ENCODE assay signal across 15 cellular contexts in genomic region chr10:22894714-22895113, GRCh38. TPM values are rescaled to one million over a fixed set of nuclear protein-coding genes. Genes with fewer than 3 reads are reported as not detected.
A peak's percentile ranks its signal among the peaks of the same experiment; 100 is the strongest.
DNase-seq lines count a peak whose midpoint lies in the region; ATAC-seq and TF ChIP-seq lines count a peak whose summit lies in the region.
"Had no signal": no experiment of that assay in that cellular context is flagged by ENCODE, and none has a peak within 500 bp of the region (broad histone marks: within the 10 kb centered on the region; RNA-seq: fewer than 3 reads in every experiment).

No MANE protein-coding gene starts in this region.

- peaks cover 10% of the 10 kb centered on the region for H3K4me1 ChIP-seq in HAP-1
- H3K4me1 ChIP-seq: BLaER1, heart right ventricle had no signal

- peak; percentile 7 for DNase-seq in BJ (ENCODE audit: low read depth)
- peak; percentile 63 to 77 for DNase-seq in HAP-1 (ENCODE audit: low spot score in 2 of 2)
- peak; percentile 32 for DNase-seq in UCSD-AML1 (lab: John Stamatoyannopoulos, UW; ENCODE audit: unreplicated experiment)
- DNase-seq in foreskin melanocyte, result peak; percentile 77
- no peak for DNase-seq in NCI-H2171 (lab: John Stamatoyannopoulos, UW)
- no peak for DNase-seq in DMS79 (lab: John Stamatoyannopoulos, UW)
- no peak for DNase-seq in retina
- DNase-seq: activated naive CD8-positive, alpha-beta T cell treated with anti-CD3 and anti-CD28 coated beads for 36 hours; central memory CD4-positive, alpha-beta T cell; DMS53; heart right ventricle had no signal

- CTCF ChIA-PET in BJ (lab: Yijun Ruan, JAX), result interaction anchor here (1.2 kb wide), 1 partner anchor 22 kb away, joined by 4 read pairs; no protein-coding TSS in a partner anchor

- no peaks in the 10 kb centered on the region for H3K27me3 ChIP-seq in BJ (ENCODE audit: control insufficient read depth, insufficient read depth, low read length)
- H3K27me3 ChIP-seq in HAP-1 (ENCODE audit: low read depth), result no peaks in the 10 kb centered on the region
- H3K27me3 ChIP-seq: BLaER1, heart right ventricle had no signal

- no peak for ATAC-seq in HG03457 (IDR thresholded peaks at IDR 0.05; ENCODE audit: unreplicated experiment)
- ATAC-seq: activated CD4-positive, CD25-positive, alpha-beta regulatory T cell treated with anti-CD3 and anti-CD28 coated beads, Interleukin-2, amount 50 U/mL, for 24 hours had no signal

- H3K9me3 ChIP-seq in HAP-1, result no peaks in the 10 kb centered on the region; the same call in 1 of the 2 replicates

- no peak overlapping the region for H3K4me3 ChIP-seq in BJ (ENCODE audit: low read depth, low read length)
- no peak overlapping the region for H3K4me3 ChIP-seq in HAP-1
- H3K4me3 ChIP-seq: BLaER1, heart right ventricle had no signal

- TF ChIP-seq CTCF in BJ (IDR thresholded peaks at IDR 0.05; ENCODE audit: insufficient read depth, low read depth, low read length), result no peak

- POLR2A ChIA-PET in BJ (lab: Charles Lee), result no interaction called here

- H3K36me3 ChIP-seq in BJ (ENCODE audit: control insufficient read depth, insufficient read depth, low read length), result no peaks in the 10 kb centered on the region
- no peaks in the 10 kb centered on the region for H3K36me3 ChIP-seq in HAP-1 (replicated peaks)
- H3K36me3 ChIP-seq: BLaER1, heart right ventricle had no signal

- in situ Hi-C loops in HAP-1 (cut with MboI; ENCODE audit: low sequenced_read_pairs), result no loop called here

RNA-seq across cellular contexts. Expression of gene ARMC3, which starts 33.1 kb away (rescaled TPM):
- not detected in 2 replicates for polyA plus RNA-seq in BJ (2011; rRNA removed)
- polyA minus RNA-seq in BJ (2011; rRNA and poly(A)+ RNA removed), result not detected in 2 replicates
- polyA plus RNA-seq: endothelial cell of umbilical vein, heart right ventricle had no signal

Comparison
In these comparisons a context has a peak if more than half of its experiments do, and no peak if none do; other contexts are left out.
1. DNase-seq: peak in BJ (single experiment), HAP-1 (2 of 2), UCSD-AML1 (single experiment) and foreskin melanocyte (single experiment); none in NCI-H2171 (single experiment), DMS79 (single experiment) and retina (single experiment).